Comparison of ENCODE assay signal across 10 cellular contexts in genomic region chr2:102185347-102185746, GRCh38. TPM values are rescaled to one million over a fixed set of nuclear protein-coding genes. Genes with fewer than 3 reads are reported as not detected.
DNase-seq lines count a peak whose midpoint lies in the region; ATAC-seq and TF ChIP-seq lines count a peak whose summit lies in the region.
"Had no signal": no experiment of that assay in that cellular context is flagged by ENCODE, and none has a peak within 500 bp of the region (broad histone marks: within the 10 kb centered on the region; RNA-seq: fewer than 3 reads in every experiment).

No MANE protein-coding gene starts in this region.

- H3K27ac Mint-ChIP-seq in activated CD8-positive, alpha-beta T cell treated with anti-CD3 and anti-CD28 coated beads for 36 hours, result no peak overlapping the region
- H3K27ac Mint-ChIP-seq in activated CD8-positive, alpha-beta T cell treated with anti-CD3 and anti-CD28 coated beads, Interleukin-2, amount 10 ng/mL, durations not matched to agents 7 days and 5 days, result no peak overlapping the region

- H3K4me3 ChIP-seq in Peyer's patch, result no peak overlapping the region
- H3K4me3 ChIP-seq: HAP-1 had no signal

- peaks cover 3% of the 10 kb centered on the region for H3K9me3 Mint-ChIP-seq in activated CD8-positive, alpha-beta T cell treated with anti-CD3 and anti-CD28 coated beads for 36 hours
- peaks cover 4% of the 10 kb centered on the region for H3K9me3 Mint-ChIP-seq in activated CD8-positive, alpha-beta T cell treated with anti-CD3 and anti-CD28 coated beads, Interleukin-2, amount 10 ng/mL, durations not matched to agents 7 days and 5 days (ENCODE audit: insufficient read depth)

- peaks cover 0 to 12% (median 0%) of the 10 kb centered on the region in 4 donors for H3K4me1 ChIP-seq in Peyer's patch
- H3K4me1 ChIP-seq: HAP-1 had no signal

- TF ChIP-seq POLR2A in Peyer's patch (IDR thresholded peaks at IDR 0.05), result no peak

- H3K27me3 ChIP-seq in Peyer's patch, result no peaks in the 10 kb centered on the region

- peaks cover 14% of the 10 kb centered on the region for H3K4me1 Mint-ChIP-seq in activated CD8-positive, alpha-beta T cell treated with anti-CD3 and anti-CD28 coated beads for 36 hours (ENCODE audit: low read depth)
- H3K4me1 Mint-ChIP-seq in activated CD8-positive, alpha-beta T cell treated with anti-CD3 and anti-CD28 coated beads, Interleukin-2, amount 10 ng/mL, durations not matched to agents 7 days and 5 days (ENCODE audit: low read depth), result peaks cover 12% of the 10 kb centered on the region

- CTCF ChIA-PET in activated CD8-positive, alpha-beta T cell treated with anti-CD3 and anti-CD28 coated beads for 36 hours (lab: Charles Lee), result interaction anchor here (0.8 to 6.1 kb wide), 4 partner anchors 23 to 55 kb away, joined by 3 to 42 read pairs (median 3); no protein-coding TSS in a partner anchor
- CTCF ChIA-PET in activated CD8-positive, alpha-beta T cell treated with anti-CD3 and anti-CD28 coated beads, Interleukin-2, amount 10 ng/mL, durations not matched to agents 7 days and 5 days (lab: Charles Lee), result interaction anchor here (1.2 to 5.0 kb wide), 2 partner anchors 53 to 55 kb away, joined by 3 to 25 read pairs; no protein-coding TSS in a partner anchor

- no peaks in the 10 kb centered on the region for H3K36me3 ChIP-seq in Peyer's patch
- H3K36me3 ChIP-seq: HAP-1 had no signal

- peak; percentile 64 for TF ChIP-seq CTCF in activated CD8-positive, alpha-beta T cell treated with anti-CD3 and anti-CD28 coated beads for 36 hours (IDR thresholded peaks at IDR 0.05)
- TF ChIP-seq CTCF in Peyer's patch (IDR thresholded peaks at IDR 0.05), result peak in 4 of 6 experiments; percentile 35 to 49 (median 42)

- no peak overlapping the region for H3K4me3 Mint-ChIP-seq in activated CD8-positive, alpha-beta T cell treated with anti-CD3 and anti-CD28 coated beads for 36 hours
- no peak overlapping the region for H3K4me3 Mint-ChIP-seq in activated CD8-positive, alpha-beta T cell treated with anti-CD3 and anti-CD28 coated beads, Interleukin-2, amount 10 ng/mL, durations not matched to agents 7 days and 5 days

- H3K27me3 Mint-ChIP-seq in activated CD8-positive, alpha-beta T cell treated with anti-CD3 and anti-CD28 coated beads for 36 hours, result peaks cover 25% of the 10 kb centered on the region
- H3K27me3 Mint-ChIP-seq in activated CD8-positive, alpha-beta T cell treated with anti-CD3 and anti-CD28 coated beads, Interleukin-2, amount 10 ng/mL, durations not matched to agents 7 days and 5 days (ENCODE audit: low read depth), result peaks cover 17% of the 10 kb centered on the region

- H3K36me3 Mint-ChIP-seq in activated CD8-positive, alpha-beta T cell treated with anti-CD3 and anti-CD28 coated beads for 36 hours (ENCODE audit: low read depth), result peaks cover 4% of the 10 kb centered on the region
- no peaks in the 10 kb centered on the region for H3K36me3 Mint-ChIP-seq in activated CD8-positive, alpha-beta T cell treated with anti-CD3 and anti-CD28 coated beads, Interleukin-2, amount 10 ng/mL, durations not matched to agents 7 days and 5 days (ENCODE audit: low read depth)

- peak; percentile 53 for ATAC-seq in activated CD8-positive, alpha-beta T cell treated with anti-CD3 and anti-CD28 coated beads for 36 hours
- no peak for ATAC-seq in activated CD8-positive, alpha-beta T cell treated with anti-CD3 and anti-CD28 coated beads, Interleukin-2, amount 10 ng/mL, durations not matched to agents 7 days and 5 days
- no peak for ATAC-seq in GM21381 (IDR thresholded peaks at IDR 0.05; ENCODE audit: unreplicated experiment)

- no peak overlapping the region for H3K27ac ChIP-seq in Peyer's patch

- POLR2A ChIA-PET in activated CD8-positive, alpha-beta T cell treated with anti-CD3 and anti-CD28 coated beads for 36 hours (lab: Charles Lee), result no interaction called here
- POLR2A ChIA-PET in activated CD8-positive, alpha-beta T cell treated with anti-CD3 and anti-CD28 coated beads, Interleukin-2, amount 10 ng/mL, durations not matched to agents 7 days and 5 days (lab: Charles Lee), result no interaction called here

- DNase-seq in activated CD8-positive, alpha-beta T cell treated with anti-CD3 and anti-CD28 coated beads for 36 hours, result peak; percentile 38
- DNase-seq in activated CD8-positive, alpha-beta T cell treated with anti-CD3 and anti-CD28 coated beads, Interleukin-2, amount 10 ng/mL, durations not matched to agents 7 days and 5 days, result no peak
- DNase-seq in Peyer's patch, result no peak
- DNase-seq in fibroblast of peridontal ligament (ENCODE audit: extremely low read depth), result peak; percentile 42
- peak; percentile 19 for DNase-seq in superior temporal gyrus (ENCODE audit: extremely low spot score)
- DNase-seq in NOMO-1 treated with dmso at 0.1 percent for 144 hours (lab: John Stamatoyannopoulos, UW; ENCODE audit: unreplicated experiment), result no peak
- no peak for DNase-seq in NCI-H1694 treated with DMSO at 0.1 percent for 48 hours (lab: John Stamatoyannopoulos, UW)
- DNase-seq: NCI-H2081 treated with DMSO at 0.1 percent for 48 hours had no signal

- no peaks in the 10 kb centered on the region for H3K9me3 ChIP-seq in Peyer's patch
- H3K9me3 ChIP-seq: HAP-1 had no signal

- intact Hi-C loops in activated CD8-positive, alpha-beta T cell treated with anti-CD3 and anti-CD28 coated beads for 36 hours (cut with micrococcal nuclease), result no loop called here

RNA-seq across cellular contexts. Expression of gene IL1RL2, which starts 1.5 kb away (rescaled TPM):
- not detected for total RNA-seq in activated CD8-positive, alpha-beta T cell treated with anti-CD3 and anti-CD28 coated beads for 36 hours
- total RNA-seq in activated CD8-positive, alpha-beta T cell treated with anti-CD3 and anti-CD28 coated beads, Interleukin-2, amount 10 ng/mL, durations not matched to agents 7 days and 5 days, result not detected
- total RNA-seq in Peyer's patch, result 1 to 10 TPM in 1 of 4 donors, under 1 TPM in 1, not detected in 2; 0.57 to 2.5 TPM

RNA-seq across cellular contexts. Expression of gene IL1R1, which starts 42.8 kb away (rescaled TPM):
- total RNA-seq in activated CD8-positive, alpha-beta T cell treated with anti-CD3 and anti-CD28 coated beads for 36 hours, result under 1 TPM; 0.63 to 0.68 TPM
- total RNA-seq in activated CD8-positive, alpha-beta T cell treated with anti-CD3 and anti-CD28 coated beads, Interleukin-2, amount 10 ng/mL, durations not matched to agents 7 days and 5 days, result not detected
- total RNA-seq in Peyer's patch, result 100 to 1,000 TPM in 1 of 4 donors, 10 to 100 TPM in 3; 20.0 to 157 (median 38.9) TPM

Comparison
In these comparisons a context has a peak if more than half of its experiments do, and no peak if none do; other contexts are left out.
1. DNase-seq: peak in activated CD8-positive, alpha-beta T cell treated with anti-CD3 and anti-CD28 coated beads for 36 hours (single experiment), fibroblast of peridontal ligament (single experiment) and superior temporal gyrus (single experiment); none in activated CD8-positive, alpha-beta T cell treated with anti-CD3 and anti-CD28 coated beads, Interleukin-2, amount 10 ng/mL, durations not matched to agents 7 days and 5 days (single experiment), Peyer's patch (0 of 3), NOMO-1 treated with dmso at 0.1 percent for 144 hours (single experiment) and NCI-H1694 treated with DMSO at 0.1 percent for 48 hours (single experiment).
2. RNA of gene IL1R1, which starts 42.8 kb away (total RNA-seq): 20.0 to 157 TPM in Peyer's patch; 0.63 to 0.68 TPM in activated CD8-positive, alpha-beta T cell treated with anti-CD3 and anti-CD28 coated beads for 36 hours and not detected in activated CD8-positive, alpha-beta T cell treated with anti-CD3 and anti-CD28 coated beads, Interleukin-2, amount 10 ng/mL, durations not matched to agents 7 days and 5 days; every median in the first group is over 10 times any median in the second.